8 cellular contexts compared by ENCODE assay signal in the genomic region with DNA sequence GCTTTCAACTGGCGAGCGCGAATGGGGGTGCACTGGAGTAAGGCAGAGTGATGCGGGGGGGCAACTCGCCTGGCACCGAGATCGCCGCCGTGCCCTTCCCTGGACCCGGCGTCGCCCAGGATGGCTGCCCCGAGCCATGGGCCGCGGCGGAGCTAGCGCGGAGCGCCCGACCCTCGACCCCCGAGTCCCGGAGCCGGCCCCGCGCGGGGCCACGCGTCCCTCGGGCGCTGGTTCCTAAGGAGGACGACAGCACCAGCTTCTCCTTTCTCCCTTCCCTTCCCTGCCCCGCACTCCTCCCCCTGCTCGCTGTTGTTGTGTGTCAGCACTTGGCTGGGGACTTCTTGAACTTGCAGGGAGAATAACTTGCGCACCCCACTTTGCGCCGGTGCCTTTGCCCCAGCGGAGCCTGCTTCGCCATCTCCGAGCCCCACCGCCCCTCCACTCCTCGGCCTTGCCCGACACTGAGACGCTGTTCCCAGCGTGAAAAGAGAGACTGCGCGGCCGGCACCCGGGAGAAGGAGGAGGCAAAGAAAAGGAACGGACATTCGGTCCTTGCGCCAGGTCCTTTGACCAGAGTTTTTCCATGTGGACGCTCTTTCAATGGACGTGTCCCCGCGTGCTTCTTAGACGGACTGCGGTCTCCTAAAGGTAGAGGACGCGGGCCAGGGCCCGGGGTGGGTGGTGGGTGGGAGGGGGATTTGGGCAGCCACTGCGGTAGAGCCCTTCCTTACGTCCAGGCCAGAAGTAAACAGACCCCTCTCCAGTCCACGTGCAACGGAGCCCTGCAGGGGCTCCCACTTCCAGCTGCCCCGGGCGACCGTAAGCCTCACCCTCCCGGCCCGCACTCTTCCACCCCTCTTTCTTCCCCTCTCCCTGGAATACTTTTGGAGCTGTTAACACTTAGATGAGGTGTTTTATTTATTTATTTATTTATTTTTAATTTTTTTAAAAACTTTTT. TPM values are rescaled to one million over a fixed set of nuclear protein-coding genes. Genes with fewer than 3 reads are reported as not detected.
A peak's percentile ranks its signal among the peaks of the same experiment; 100 is the strongest.
DNase-seq lines count a peak whose midpoint lies in the region; ATAC-seq and TF ChIP-seq lines count a peak whose summit lies in the region.

No MANE protein-coding gene starts in this region.

- ATAC-seq in GM18511 (IDR thresholded peaks at IDR 0.05; ENCODE audit: unreplicated experiment) (peak; percentile 17), HG02623 (IDR thresholded peaks at IDR 0.05; ENCODE audit: unreplicated experiment) (no peak), HG02840 (IDR thresholded peaks at IDR 0.05; ENCODE audit: low FRiP score, unreplicated experiment) (no peak)

- no peak overlapping the region for H3K9ac ChIP-seq in muscle layer of colon (ENCODE audit: low read length)

- CTCF ChIA-PET in HEK293T (lab: Yijun Ruan, JAX): interaction anchor here (0.7 kb wide), 1 partner anchor 517 kb away, joined by 6 read pairs; no protein-coding TSS in a partner anchor

- peaks cover 9% of the 10 kb centered on the region; the same call in 1 of the 2 replicates for H3K27me3 ChIP-seq in MG63
- H3K27me3 ChIP-seq in esophagus (ENCODE audit: control insufficient read depth in 1 of 2, insufficient read depth in 2 of 2, low read length in 2 of 2): no peaks in the 10 kb centered on the region
- peaks cover 5 to 14% of the 10 kb centered on the region in 2 donors for H3K27me3 ChIP-seq in muscle layer of colon (ENCODE audit: control insufficient read depth in 1 of 2, insufficient read depth in 2 of 2, low read length in 2 of 2)

- peak overlapping the region in 1 of 2 donors; percentile 36 for H3K27ac ChIP-seq in esophagus (ENCODE audit: low read depth in 2 of 2, low read length in 1 of 2)
- no peak overlapping the region for H3K27ac ChIP-seq in muscle layer of colon (ENCODE audit: low read depth, low read length)

- peak; percentile 28 for DNase-seq in MG63
- DNase-seq in HEK293T (ENCODE audit: extremely low spot score): no peak
- no peak for DNase-seq in GF-D8 (lab: John Stamatoyannopoulos, UW)

- H3K4me3 ChIP-seq in MG63 (peak overlapping the region; percentile 50), esophagus (ENCODE audit: low read depth in 1 of 2, low read length in 2 of 2) (peak overlapping the region; percentile 63 to 66), muscle layer of colon (ENCODE audit: low read depth in 1 of 2, low read length in 2 of 2) (peak overlapping the region; percentile 68 to 79)

- peaks cover 3 to 5% of the 10 kb centered on the region in 2 donors for H3K4me1 ChIP-seq in esophagus (ENCODE audit: control insufficient read depth in 2 of 2, insufficient read depth in 2 of 2, low read length in 1 of 2)
- peaks cover 15% of the 10 kb centered on the region for H3K4me1 ChIP-seq in muscle layer of colon (ENCODE audit: insufficient read depth, low read length)

- no peaks in the 10 kb centered on the region for H3K9me3 ChIP-seq in MG63
- no peaks in the 10 kb centered on the region for H3K9me3 ChIP-seq in esophagus (ENCODE audit: control insufficient read depth in 2 of 2, insufficient read depth in 1 of 2, low read depth in 1 of 2, low read length in 1 of 2)
- no peaks in the 10 kb centered on the region for H3K9me3 ChIP-seq in muscle layer of colon (ENCODE audit: low read length)

- 1 to 2% methylated on average over 58 to 70 of the region's 70 CpGs for WGBS in esophagus, 2 donors

- POLR2A ChIA-PET in HEK293T (lab: Yijun Ruan, JAX): no interaction called here

- H3K36me3 ChIP-seq in MG63 (no peaks in the 10 kb centered on the region), esophagus (ENCODE audit: control insufficient read depth in 2 of 2, insufficient read depth in 2 of 2, low read length in 1 of 2) (no peaks in the 10 kb centered on the region), muscle layer of colon (ENCODE audit: insufficient read depth, low read length) (no peaks in the 10 kb centered on the region)

TF ChIP-seq in HEK293T, 16 proteins besides CTCF, POLR2A, EP300 and RAD21:
- TF ChIP-seq L3MBTL2 (conservative IDR thresholded peaks at IDR 0.05) (no peak), CTBP1 (IDR thresholded peaks at IDR 0.05; ENCODE audit: borderline replicate concordance) (no peak), BHLHE40 (IDR thresholded peaks at IDR 0.05; ENCODE audit: borderline replicate concordance) (no peak), ZNF384 (IDR thresholded peaks at IDR 0.05) (no peak), HDGF (IDR thresholded peaks at IDR 0.05; ENCODE audit: borderline replicate concordance) (no peak), FOXM1 (IDR thresholded peaks at IDR 0.05; ENCODE audit: borderline replicate concordance) (no peak), FOXK2 (IDR thresholded peaks at IDR 0.05) (no peak), TARDBP (IDR thresholded peaks at IDR 0.05) (no peak), FOXA1 (IDR thresholded peaks at IDR 0.05) (no peak), LEF1 (IDR thresholded peaks at IDR 0.05; ENCODE audit: borderline replicate concordance) (no peak), NFRKB (IDR thresholded peaks at IDR 0.05) (no peak), ARNT (IDR thresholded peaks at IDR 0.05) (no peak)

RNA-seq across cellular contexts. Expression of a gene that starts 1.0 kb away (rescaled TPM):
- 0.03 and 0.10 TPM in 2 replicates for total RNA-seq in MG63 (2014; rRNA removed; shearing (Covaris generic); ENCODE audit: low replicate concordance)
- polyA plus RNA-seq in esophagus: 1 to 10 TPM; 1.4 to 1.7 TPM
